Comparison of ENCODE assay signal across 19 cellular contexts in genomic region chr7:146510088-146510680, GRCh38.
"Had no signal": no experiment of that assay in that cellular context is flagged by ENCODE, and none has a peak within 500 bp of the region (broad histone marks: within the 10 kb centered on the region; RNA-seq: fewer than 3 reads in every experiment).

No MANE protein-coding gene starts in this region.

- H3K27ac ChIP-seq: adrenal gland, ascending aorta, pancreas, psoas muscle, right atrium auricular region, thyroid gland had no signal

- H3K27ac Mint-ChIP-seq: activated CD4-positive, alpha-beta T cell treated with anti-CD3 and anti-CD28 coated beads, Interleukin-2, amount 10 ng/mL, durations not matched to agents 7 days and 5 days; activated CD8-positive, alpha-beta T cell treated with anti-CD3 and anti-CD28 coated beads, Interleukin-2, amount 10 ng/mL, durations not matched to agents 7 days and 5 days; activated naive CD8-positive, alpha-beta T cell; memory B cell; nephron; stimulated activated naive CD8-positive, alpha-beta T cell treated with anti-CD3 and anti-CD28 coated beads, Interleukin-15, Interleukin-2, amounts not matched to agents 100 ng/mL and 50 ng/mL, for 24 hours had no signal

- ATAC-seq: activated CD8-positive, alpha-beta T cell treated with anti-CD3 and anti-CD28 coated beads, Interleukin-2, amount 10 ng/mL, durations not matched to agents 7 days and 5 days; esophagus mucosa; pancreas; psoas muscle had no signal

- H3K27me3 Mint-ChIP-seq: activated CD4-positive, alpha-beta T cell treated with anti-CD3 and anti-CD28 coated beads, Interleukin-2, amount 10 ng/mL, durations not matched to agents 7 days and 5 days; activated naive CD8-positive, alpha-beta T cell; memory B cell; stimulated activated naive CD8-positive, alpha-beta T cell treated with anti-CD3 and anti-CD28 coated beads, Interleukin-15, Interleukin-2, amounts not matched to agents 100 ng/mL and 50 ng/mL, for 24 hours had no signal

- H3K4me3 ChIP-seq: adrenal gland, ascending aorta, pancreas, psoas muscle, right atrium auricular region, thyroid gland had no signal

- H3K36me3 ChIP-seq: adrenal gland, ascending aorta, pancreas, right atrium auricular region, thyroid gland had no signal

- H3K4me1 ChIP-seq: adrenal gland, ascending aorta, pancreas, psoas muscle, right atrium auricular region, thyroid gland had no signal

- H3K4me3 Mint-ChIP-seq: activated CD4-positive, alpha-beta T cell treated with anti-CD3 and anti-CD28 coated beads, Interleukin-2, amount 10 ng/mL, durations not matched to agents 7 days and 5 days; activated CD8-positive, alpha-beta T cell treated with anti-CD3 and anti-CD28 coated beads, Interleukin-2, amount 10 ng/mL, durations not matched to agents 7 days and 5 days; activated naive CD8-positive, alpha-beta T cell; memory B cell; nephron; stimulated activated naive CD8-positive, alpha-beta T cell treated with anti-CD3 and anti-CD28 coated beads, Interleukin-15, Interleukin-2, amounts not matched to agents 100 ng/mL and 50 ng/mL, for 24 hours had no signal

- H3K4me1 Mint-ChIP-seq: activated CD4-positive, alpha-beta T cell treated with anti-CD3 and anti-CD28 coated beads, Interleukin-2, amount 10 ng/mL, durations not matched to agents 7 days and 5 days; memory B cell; nephron had no signal

- H3K27me3 ChIP-seq: adrenal gland, ascending aorta, pancreas, right atrium auricular region, thyroid gland had no signal

- H3K36me3 Mint-ChIP-seq: memory B cell had no signal

- DNase-seq: activated CD4-positive, alpha-beta T cell treated with anti-CD3 and anti-CD28 coated beads, Interleukin-2, amount 10 ng/mL, durations not matched to agents 7 days and 5 days; activated CD8-positive, alpha-beta T cell treated with anti-CD3 and anti-CD28 coated beads, Interleukin-2, amount 10 ng/mL, durations not matched to agents 7 days and 5 days; activated gamma-delta T cell treated with Interleukin-2 at 50 U/mL for 16 hours; adrenal gland; central memory CD4-positive, alpha-beta T cell; effector memory CD4-positive, alpha-beta T cell; foreskin melanocyte; hippocampal formation; pancreas; psoas muscle; substantia nigra; thyroid gland had no signal

- H3K9me3 ChIP-seq: ascending aorta, pancreas, thyroid gland had no signal
